Comparison of ENCODE assay signal across 29 cellular contexts in the genomic region with DNA sequence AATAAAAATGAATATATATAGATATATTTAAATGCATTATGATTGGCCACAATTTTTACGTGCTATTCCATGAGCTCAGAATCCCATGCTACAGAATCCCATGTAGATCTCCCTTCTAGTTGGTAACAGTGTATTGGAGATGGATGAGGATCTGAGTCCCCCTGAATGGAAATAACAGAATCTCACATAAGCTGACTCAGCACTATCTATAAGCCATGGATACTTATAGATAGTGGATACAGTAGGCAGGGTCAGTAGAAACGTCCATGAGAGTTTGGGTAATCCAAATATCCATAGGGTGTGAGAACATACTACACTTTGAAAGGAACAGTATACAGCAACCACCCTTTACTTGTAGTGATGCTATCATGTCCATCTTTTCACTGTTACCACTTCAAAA.
"Had no signal": no experiment of that assay in that cellular context is flagged by ENCODE, and none has a peak within 500 bp of the region (broad histone marks: within the 10 kb centered on the region; RNA-seq: fewer than 3 reads in every experiment).

No MANE protein-coding gene starts in this region.

- H3K27ac ChIP-seq: neural progenitor cell, ovary, parathyroid adenoma, psoas muscle, skin epidermis, spleen, suprapubic skin, testis, tibial artery, transverse colon, upper lobe of right lung, vagina had no signal

- H3K27me3 ChIP-seq: neural progenitor cell, ovary, spleen, suprapubic skin, testis, tibial artery, transverse colon, upper lobe of right lung, vagina had no signal

- H3K36me3 ChIP-seq: neural progenitor cell, ovary, spleen, suprapubic skin, tibial artery, transverse colon, upper lobe of right lung, vagina had no signal

- H3K79me2 ChIP-seq: parathyroid adenoma had no signal

- H3K4me2 ChIP-seq: neural progenitor cell, smooth muscle cell had no signal

- H3K9me3 ChIP-seq: ovary, psoas muscle, suprapubic skin, testis, tibial artery, transverse colon, upper lobe of right lung, vagina had no signal

- H3K4me1 ChIP-seq: neural progenitor cell, parathyroid adenoma, psoas muscle, spleen, suprapubic skin, testis, tibial artery, transverse colon, upper lobe of right lung, vagina had no signal

- ATAC-seq: naive thymus-derived CD4-positive, alpha-beta T cell; natural killer cell; psoas muscle; right cardiac atrium; sciatic nerve; stimulated activated memory B cell treated with anti-CD40 and anti-IgM and Interleukin-4, amounts not matched to agents 10 μg/mL and 1 μg/mL and 100 μg/mL, for 72 hours; stimulated activated naive CD8-positive, alpha-beta T cell treated with anti-CD3 and anti-CD28 coated beads, Interleukin-15, amount 100 ng/mL, for 72 hours; stimulated activated naive CD8-positive, alpha-beta T cell treated with anti-CD3 and anti-CD28 coated beads, Interleukin-15, Interleukin-2, amounts not matched to agents 100 U/mL and 50 U/mL, for 24 hours; upper lobe of right lung had no signal

- H3K4me3 ChIP-seq: neural progenitor cell, ovary, psoas muscle, skin epidermis, smooth muscle cell, spleen, suprapubic skin, testis, tibial artery, transverse colon, upper lobe of right lung, vagina had no signal

- DNase-seq: naive thymus-derived CD4-positive, alpha-beta T cell; natural killer cell; occipital lobe; ovary; posterior cingulate gyrus; psoas muscle; right cardiac atrium; spleen; stimulated activated CD4-positive, alpha-beta T cell treated with anti-CD3 and anti-CD28 coated beads, Interleukin-12 subunit alpha, Interleukin-12 subunit beta, amount 100 ng/mL, for 4 hours; stimulated activated CD4-positive, alpha-beta T cell treated with anti-CD3 and anti-CD28 coated beads, Interleukin-1b, Interleukin-23, amount 100 ng/mL, for 48 hours; stimulated activated CD4-positive, alpha-beta T cell treated with anti-CD3 and anti-CD28 coated beads, Interleukin-4, amount 100 ng/mL, for 1 hour; stimulated activated CD4-positive, alpha-beta T cell treated with anti-CD3 and anti-CD28 coated beads, Interleukin-4, amount 100 ng/mL, for 4 hours; stimulated activated CD8-positive, alpha-beta memory T cell treated with anti-CD3 and anti-CD28 coated beads, Interleukin-4, amount 100 ng/mL, for 48 hours; stimulated activated naive CD4-positive, alpha-beta T cell; stimulated activated naive CD8-positive, alpha-beta T cell treated with anti-CD3 and anti-CD28 coated beads, Interleukin-15, amount 100 ng/mL, for 72 hours; stimulated activated naive CD8-positive, alpha-beta T cell treated with anti-CD3 and anti-CD28 coated beads, Interleukin-15, Interleukin-2, amounts not matched to agents 100 U/mL and 50 U/mL, for 24 hours; substantia nigra; testis; tibial artery; transverse colon; upper lobe of right lung had no signal

- H2AFZ ChIP-seq: neural progenitor cell, parathyroid adenoma had no signal

- H3K9ac ChIP-seq: neural progenitor cell, parathyroid adenoma had no signal
